In the genomic region with DNA sequence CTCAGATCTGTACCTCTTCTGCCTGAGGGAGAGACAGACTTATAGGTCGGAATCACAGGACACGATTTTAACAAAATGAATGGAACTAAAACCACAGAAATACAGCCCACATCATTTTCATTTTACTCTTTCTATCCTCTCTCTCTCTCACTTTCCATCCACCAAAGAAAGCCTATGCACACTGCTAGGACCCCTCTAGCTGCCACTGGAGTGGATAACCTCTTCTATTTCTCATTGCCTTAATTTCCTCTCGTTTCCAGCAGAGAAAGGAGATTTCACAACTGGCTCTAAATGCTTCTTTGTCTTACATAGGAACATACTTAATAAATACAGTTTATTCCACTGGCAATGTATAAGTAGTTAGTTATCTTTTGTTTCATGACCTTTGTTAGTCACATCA, we compare ENCODE assay signal across 18 cellular contexts.
DNase-seq lines count a peak whose midpoint lies in the region; ATAC-seq, FAIRE-seq and TF ChIP-seq lines count a peak whose summit lies in the region.
"Had no signal": no experiment of that assay in that cellular context is flagged by ENCODE, and none has a peak within 500 bp of the region (broad histone marks: within the 10 kb centered on the region; RNA-seq: fewer than 3 reads in every experiment).

No MANE protein-coding gene starts in this region.

- DNase-seq in EH (ENCODE audit: low read depth) = peak; percentile 3
- DNase-seq in H1 (ENCODE audit: low read depth in 1 of 2, low spot score in 2 of 2) = no peak
- peak; percentile 15 for DNase-seq in mesendoderm
- DNase-seq in NCI-H2081 (lab: John Stamatoyannopoulos, UW) = no peak
- no peak for DNase-seq in left lung
- no peak for DNase-seq in caudate nucleus (lab: John Stamatoyannopoulos, UW)
- DNase-seq in activated CD4-positive, alpha-beta T cell treated with anti-CD3 and anti-CD28 coated beads for 4 hours = no peak
- DNase-seq: BE2C; CD8-positive, alpha-beta memory T cell; GOT3; NCI-H1048; NCI-H146; NCI-H2227 treated with DMSO at 0.1 percent for 48 hours; NCI-H526; NK-92 treated with Interleukin-12 subunit alpha and Interleukin-12 subunit beta, amount 100 ng/mL, for 24 hours; PC-3 had no signal

- FAIRE-seq in H1 (lab: Jason Lieb, UNC) = no peak
- FAIRE-seq: K562 had no signal

- H3K27ac ChIP-seq in H1 (ENCODE audit: low read depth, low read length) = no peak overlapping the region
- no peak overlapping the region for H3K27ac ChIP-seq in mesendoderm (ENCODE audit: low read depth, low read length)
- no peak overlapping the region for H3K27ac ChIP-seq in left lung
- H3K27ac ChIP-seq in caudate nucleus (ENCODE audit: low read depth, low read length) = no peak overlapping the region

- H2AFZ ChIP-seq in H1 (ENCODE audit: low read length) = no peak overlapping the region

- H2BK5ac ChIP-seq in H1 (ENCODE audit: low read depth, low read length) (no peak overlapping the region), mesendoderm (ENCODE audit: low read length) (no peak overlapping the region)

- no peak for ATAC-seq in left lung
- ATAC-seq: K562, PC-3 had no signal

- H3K4me3 ChIP-seq in H1 (ENCODE audit: extremely low read depth in 1 of 4, insufficient read depth in 2 of 4, low read depth in 3 of 4, low read length in 4 of 4) = no peak overlapping the region
- no peak overlapping the region for H3K4me3 ChIP-seq in mesendoderm (ENCODE audit: low read length)
- no peak overlapping the region for H3K4me3 ChIP-seq in left lung
- H3K4me3 ChIP-seq: K562 had no signal

- no peak overlapping the region for H3K14ac ChIP-seq in H1 (ENCODE audit: insufficient read length)

- H2AK5ac ChIP-seq in H1 (ENCODE audit: low read depth, low read length) (no peak overlapping the region), mesendoderm (ENCODE audit: low read length) (no peak overlapping the region)

- intact Hi-C loops in left lung (cut with DNase I) = no loop called here

- H3K79me2 ChIP-seq in H1 (ENCODE audit: control insufficient read depth in 1 of 2, insufficient read depth in 2 of 2, low read length in 2 of 2) (no peaks in the 10 kb centered on the region), mesendoderm (ENCODE audit: control insufficient read depth, insufficient read depth, low read length) (no peaks in the 10 kb centered on the region)

- no peak overlapping the region for H4K8ac ChIP-seq in H1 (ENCODE audit: extremely low read depth, insufficient read depth, low read length)
- H4K8ac ChIP-seq in mesendoderm (ENCODE audit: low read depth, low read length) = no peak overlapping the region

- H3K23ac ChIP-seq in H1 (ENCODE audit: insufficient read length) (no peak overlapping the region), mesendoderm (ENCODE audit: low read length) (no peak overlapping the region)

- H3K79me1 ChIP-seq in H1 (ENCODE audit: low read depth, low read length) = no peaks in the 10 kb centered on the region
- no peaks in the 10 kb centered on the region for H3K79me1 ChIP-seq in mesendoderm (ENCODE audit: low read length)

- H3K36me3 ChIP-seq in H1 (ENCODE audit: control insufficient read depth in 2 of 4, insufficient read depth in 4 of 4, low read length in 3 of 4) (no peaks in the 10 kb centered on the region), mesendoderm (ENCODE audit: control insufficient read depth, insufficient read depth, low read length) (no peaks in the 10 kb centered on the region), left lung (no peaks in the 10 kb centered on the region)
- H3K36me3 ChIP-seq: BE2C had no signal

- H3K27me3 ChIP-seq in H1 (replicated peaks in 1 of 4; ENCODE audit: control insufficient read depth in 3 of 4, extremely low read depth in 1 of 4, insufficient read depth in 3 of 4, low read length in 3 of 4) (peaks cover 0 to 1% (median 0%) of the 10 kb centered on the region in 4 experiments; a peak in 1 of 7 replicates), mesendoderm (ENCODE audit: insufficient read depth, low read length, poor library complexity) (no peaks in the 10 kb centered on the region), left lung (no peaks in the 10 kb centered on the region)
- H3K27me3 ChIP-seq: BE2C had no signal

- no peak overlapping the region for H3K18ac ChIP-seq in H1 (ENCODE audit: extremely low read depth, low read length)
- H3K18ac ChIP-seq in mesendoderm (ENCODE audit: low read length) = no peak overlapping the region

- CTCF ChIA-PET in H1 (lab: Charles Lee; ENCODE audit: partially characterized antibody) = interaction anchor here (0.9 to 1.2 kb wide), 2 partner anchors 23 to 100 kb away, joined by 3 read pairs; no protein-coding TSS in a partner anchor

- H3K4me2 ChIP-seq in H1 (ENCODE audit: insufficient read depth in 1 of 2, low read depth in 2 of 2, low read length in 2 of 2) (no peak overlapping the region), mesendoderm (ENCODE audit: low read length) (no peak overlapping the region)

- TF ChIP-seq POLR2A in H1 (IDR thresholded peaks at IDR 0.05; ENCODE audit: control extremely low read depth in 1 of 2, low read depth in 2 of 2, low read length in 2 of 2) = no peak

- H3K9ac ChIP-seq in H1 (replicated peaks in 1 of 4; ENCODE audit: extremely low read depth in 1 of 4, low read depth in 3 of 4, low read length in 3 of 4) (no peak overlapping the region), mesendoderm (ENCODE audit: low read length) (no peak overlapping the region)

- POLR2A ChIA-PET in H1 (lab: Charles Lee; ENCODE audit: partially characterized antibody) = interaction anchor here (0.6 kb wide), 1 partner anchor 24 kb away, joined by 3 read pairs; no protein-coding TSS in a partner anchor

- H4K20me1 ChIP-seq in H1 (replicated peaks in 1 of 2; ENCODE audit: control insufficient read depth in 1 of 2, insufficient read depth in 2 of 2, low read length in 2 of 2) = no peaks in the 10 kb centered on the region

- H2BK120ac ChIP-seq in H1 (replicated peaks; ENCODE audit: low read depth, low read length) = no peak overlapping the region
- H2BK120ac ChIP-seq in mesendoderm (ENCODE audit: low read depth, low read length) = no peak overlapping the region

- H4K5ac ChIP-seq in H1 (ENCODE audit: insufficient read length, low read depth, low read length) (no peak overlapping the region), mesendoderm (ENCODE audit: low read length) (no peak overlapping the region)

- no peak for TF ChIP-seq EP300 in Ishikawa (IDR thresholded peaks at IDR 0.05; ENCODE audit: borderline replicate concordance)
- no peak for TF ChIP-seq EP300 in H1 (IDR thresholded peaks at IDR 0.05; ENCODE audit: borderline replicate concordance in 1 of 2, low read depth in 2 of 2, low read length in 2 of 2)

- no peak overlapping the region for H2BK20ac ChIP-seq in H1 (ENCODE audit: low read length)

- H3K9me3 ChIP-seq in H1 (ENCODE audit: insufficient read depth in 2 of 2, low read depth in 1 of 2, low read length in 1 of 2) = no peaks in the 10 kb centered on the region
- peaks cover 0 to 21% of the 10 kb centered on the region in 2 donors for H3K9me3 ChIP-seq in left lung
- H3K9me3 ChIP-seq: BE2C had no signal

- H2BK15ac ChIP-seq in H1 (ENCODE audit: low read length) (no peak overlapping the region), mesendoderm (replicated peaks; ENCODE audit: low read depth) (no peak overlapping the region)

- no peak overlapping the region for H4K91ac ChIP-seq in H1 (replicated peaks; ENCODE audit: insufficient read length, low read length)

- H3K56ac ChIP-seq in H1 (replicated peaks; ENCODE audit: insufficient read length, low read depth, low read length) = no peak overlapping the region
- no peak overlapping the region for H3K56ac ChIP-seq in mesendoderm (ENCODE audit: low read length)

- TF ChIP-seq RAD21 in Ishikawa (IDR thresholded peaks at IDR 0.05; ENCODE audit: low read depth) (0 out of 2 replicates have a peak, but pooled peaks have one; percentile 7), H1 (IDR thresholded peaks at IDR 0.05 in 1 of 2, conservative IDR thresholded peaks at IDR 0.05 in 1 of 2; ENCODE audit: low read depth in 2 of 2, low read length in 2 of 2) (peak; percentile 6 to 29; a peak in 2 of 4 replicates)

- H3K4ac ChIP-seq in H1 (replicated peaks; ENCODE audit: insufficient read length, low read depth, low read length) (no peak overlapping the region), mesendoderm (ENCODE audit: low read depth, low read length) (no peak overlapping the region)

- no peaks in the 10 kb centered on the region for H3K23me2 ChIP-seq in H1 (ENCODE audit: low read depth, low read length)

- WGBS in H1 (ENCODE audit: extremely low coverage in 1 of 2, insufficient coverage in 1 of 2, insufficient read length in 1 of 2, insufficient replicate concordance in 2 of 2, low coverage in 1 of 2, low lambda C conversion rate in 2 of 2, missing lambda C conversion rate in 1 of 2), 2 experiments = 84% methylated on average over 3 of the region's 3 CpGs; no CpG with 5 or more reads in 1 of the 2 experiments
- no CpG with 5 or more reads among the region's 3 CpGs for WGBS in mesendoderm (ENCODE audit: extremely low coverage, insufficient coverage, low lambda C conversion rate)

- H2BK12ac ChIP-seq in H1 (ENCODE audit: low read depth, low read length) = no peak overlapping the region

- peak in 1 of 3 experiments; percentile 16; a peak in 1 of 4 replicates for TF ChIP-seq CTCF in H1 (IDR thresholded peaks at IDR 0.05; ENCODE audit: control extremely low read depth in 1 of 3, insufficient read depth in 1 of 3, low read depth in 1 of 3, low read length in 3 of 3)
- no peak for TF ChIP-seq CTCF in left lung (IDR thresholded peaks at IDR 0.05)

- H3K4me1 ChIP-seq in H1 (replicated peaks in 1 of 4; ENCODE audit: control insufficient read depth in 3 of 4, insufficient read depth in 4 of 4, low read length in 3 of 4) (no peaks in the 10 kb centered on the region), mesendoderm (ENCODE audit: control insufficient read depth, low read depth, low read length) (no peaks in the 10 kb centered on the region), left lung (no peaks in the 10 kb centered on the region)
- H3K4me1 ChIP-seq: BE2C had no signal

TF ChIP-seq in Ishikawa, 13 proteins besides CTCF, POLR2A, EP300 and RAD21 (continues in another document):
- TF ChIP-seq FOXM1 (IDR thresholded peaks at IDR 0.05; ENCODE audit: borderline replicate concordance, low read depth) (no peak), ZBTB7A (IDR thresholded peaks at IDR 0.05; ENCODE audit: low read depth) (no peak), CREB1 (IDR thresholded peaks at IDR 0.05; ENCODE audit: low read depth) (no peak)

TF ChIP-seq in H1, 55 proteins besides CTCF, POLR2A, EP300 and RAD21 (continues in another document):
- TF ChIP-seq CHD2 (IDR thresholded peaks at IDR 0.05; ENCODE audit: low read length) (no peak), MAFK (IDR thresholded peaks at IDR 0.05; ENCODE audit: low read depth, low read length) (no peak), TAF1 (IDR thresholded peaks at IDR 0.05; ENCODE audit: low read depth, low read length) (no peak), KDM5A (IDR thresholded peaks at IDR 0.05; ENCODE audit: low read length) (no peak), BCL11A (IDR thresholded peaks at IDR 0.05; ENCODE audit: low read depth in 2 of 2, low read length in 2 of 2) (no peak), KDM1A (IDR thresholded peaks at IDR 0.05; ENCODE audit: borderline replicate concordance, low read length) (no peak), SRF (IDR thresholded peaks at IDR 0.05; ENCODE audit: low read depth, low read length) (no peak)

Comparison
In these comparisons a context has a peak if more than half of its experiments do, and no peak if none do; other contexts are left out.
1. DNase-seq: peak in EH (single experiment) and mesendoderm (single experiment); none in H1 (0 of 2), NCI-H2081 (0 of 2), left lung (0 of 2), caudate nucleus (0 of 61) and activated CD4-positive, alpha-beta T cell treated with anti-CD3 and anti-CD28 coated beads for 4 hours (0 of 2).